Comparison of ENCODE assay signal across 19 cellular contexts in genomic region chr9:85427749-85428148, GRCh38.
"Had no signal": no experiment of that assay in that cellular context is flagged by ENCODE, and none has a peak within 500 bp of the region (broad histone marks: within the 10 kb centered on the region; RNA-seq: fewer than 3 reads in every experiment).

No MANE protein-coding gene starts in this region.

- H3K4me3 ChIP-seq: esophagus squamous epithelium, gastroesophageal sphincter, lung, sigmoid colon, skin epidermis, stomach had no signal

- H3K27ac Mint-ChIP-seq: effector memory CD8-positive, alpha-beta T cell; natural killer cell treated with Interleukin-12 subunit alpha and Interleukin-12 subunit beta and Interleukin-15 and Interleukin-18, amount 100 ng/mL, for 72 hours had no signal

- H3K36me3 Mint-ChIP-seq: natural killer cell treated with Interleukin-12 subunit alpha and Interleukin-12 subunit beta and Interleukin-15 and Interleukin-18, amount 100 ng/mL, for 72 hours had no signal

- H3K4me1 ChIP-seq: gastroesophageal sphincter had no signal

- H3K4me3 Mint-ChIP-seq: effector memory CD8-positive, alpha-beta T cell; natural killer cell treated with Interleukin-12 subunit alpha and Interleukin-12 subunit beta and Interleukin-15 and Interleukin-18, amount 100 ng/mL, for 72 hours had no signal

- DNase-seq: effector memory CD8-positive, alpha-beta T cell; esophagus squamous epithelium; foreskin fibroblast; glutamatergic neuron; left ventricle myocardium superior; mesenchymal stem cell; midbrain; posterior cingulate gyrus; sigmoid colon; stimulated activated CD4-positive, alpha-beta T cell treated with anti-CD3 and anti-CD28 coated beads, Interleukin-2, amount 100 ng/mL, for 24 hours; stimulated activated CD4-positive, alpha-beta T cell treated with anti-CD3 and anti-CD28 coated beads, Interleukin-4, amount 100 ng/mL, for 4 hours; stimulated activated naive CD4-positive, alpha-beta T cell; stomach; substantia nigra; trophoblast cell had no signal

- H3K9me3 Mint-ChIP-seq: effector memory CD8-positive, alpha-beta T cell; natural killer cell treated with Interleukin-12 subunit alpha and Interleukin-12 subunit beta and Interleukin-15 and Interleukin-18, amount 100 ng/mL, for 72 hours had no signal

- H3K9me3 ChIP-seq: esophagus squamous epithelium, stomach had no signal

- H3K27ac ChIP-seq: esophagus squamous epithelium, gastroesophageal sphincter, sigmoid colon, skin epidermis, stomach had no signal

- H3K36me3 ChIP-seq: esophagus squamous epithelium, gastroesophageal sphincter, sigmoid colon, stomach had no signal
